ENCODE assay signal across 7 cellular contexts in genomic region chr5:75509956-75510355, GRCh38.
A peak's percentile ranks its signal among the peaks of the same experiment; 100 is the strongest.
DNase-seq lines count a peak whose midpoint lies in the region; ATAC-seq and TF ChIP-seq lines count a peak whose summit lies in the region.

No MANE protein-coding gene starts in this region.

- no peak for TF ChIP-seq CTCF in GM12865 (IDR thresholded peaks at IDR 0.05; ENCODE audit: insufficient read depth, low read depth, low read length, missing control alignments)
- no peak for TF ChIP-seq CTCF in nephron progenitor cell (IDR thresholded peaks at IDR 0.05)

- peaks cover 32 to 49% of the 10 kb centered on the region in 2 donors for H3K4me1 Mint-ChIP-seq in effector memory CD8-positive, alpha-beta T cell (ENCODE audit: low read depth in 2 of 2)
- H3K4me1 Mint-ChIP-seq in nephron progenitor cell = peaks cover 40% of the 10 kb centered on the region

- no peak overlapping the region for H3K9ac ChIP-seq in NT2/D1 (ENCODE audit: insufficient read length, low read depth)

- H3K4me1 ChIP-seq in NT2/D1 (ENCODE audit: insufficient read depth, insufficient read length) = no peaks in the 10 kb centered on the region

- no peaks in the 10 kb centered on the region for H3K36me3 ChIP-seq in NT2/D1 (ENCODE audit: insufficient read depth, insufficient read length, low read length)

- peak overlapping the region; percentile 91 to 93 for H3K27ac Mint-ChIP-seq in effector memory CD8-positive, alpha-beta T cell
- H3K27ac Mint-ChIP-seq in nephron progenitor cell = no peak overlapping the region

- peaks cover 23% of the 10 kb centered on the region for H3K36me3 Mint-ChIP-seq in effector memory CD8-positive, alpha-beta T cell (ENCODE audit: insufficient read depth)
- H3K36me3 Mint-ChIP-seq in nephron progenitor cell (ENCODE audit: low read depth) = peaks cover 30% of the 10 kb centered on the region

- no peaks in the 10 kb centered on the region for H3K9me3 Mint-ChIP-seq in effector memory CD8-positive, alpha-beta T cell
- H3K9me3 Mint-ChIP-seq in nephron progenitor cell = peaks cover 7% of the 10 kb centered on the region

- no peaks in the 10 kb centered on the region for H3K27me3 ChIP-seq in NT2/D1 (ENCODE audit: insufficient read depth, insufficient read length)

- no peaks in the 10 kb centered on the region for H3K27me3 Mint-ChIP-seq in effector memory CD8-positive, alpha-beta T cell
- no peaks in the 10 kb centered on the region for H3K27me3 Mint-ChIP-seq in nephron progenitor cell (ENCODE audit: low read depth, poor library complexity)

- H3K4me3 Mint-ChIP-seq in effector memory CD8-positive, alpha-beta T cell = peak overlapping the region; percentile 89 to 90
- peak overlapping the region; percentile 96 for H3K4me3 Mint-ChIP-seq in nephron progenitor cell

- no peaks in the 10 kb centered on the region for H3K9me3 ChIP-seq in NT2/D1 (ENCODE audit: insufficient read depth, low read length)

- no peak for ATAC-seq in effector memory CD8-positive, alpha-beta T cell (replicated peaks)
- no peak for ATAC-seq in HG02623 (IDR thresholded peaks at IDR 0.05; ENCODE audit: unreplicated experiment)

- DNase-seq in GM12865 (ENCODE audit: low read depth) (peak; percentile 45), NT2/D1 (ENCODE audit: low read depth, low spot score) (no peak), nephron progenitor cell (no peak), DMS153 treated with DMSO at 0.1 percent for 48 hours (lab: John Stamatoyannopoulos, UW; ENCODE audit: unreplicated experiment) (no peak), NCI-H510A (lab: John Stamatoyannopoulos, UW) (no peak)
- DNase-seq in effector memory CD8-positive, alpha-beta T cell = no peak

- H3K4me3 ChIP-seq in GM12865 (ENCODE audit: low read depth, low read length) (peak overlapping the region; percentile 95), NT2/D1 (ENCODE audit: insufficient read length, low read depth) (peak overlapping the region; percentile 88)
